Comparison of ENCODE assay signal across 21 cellular contexts in the genomic region with DNA sequence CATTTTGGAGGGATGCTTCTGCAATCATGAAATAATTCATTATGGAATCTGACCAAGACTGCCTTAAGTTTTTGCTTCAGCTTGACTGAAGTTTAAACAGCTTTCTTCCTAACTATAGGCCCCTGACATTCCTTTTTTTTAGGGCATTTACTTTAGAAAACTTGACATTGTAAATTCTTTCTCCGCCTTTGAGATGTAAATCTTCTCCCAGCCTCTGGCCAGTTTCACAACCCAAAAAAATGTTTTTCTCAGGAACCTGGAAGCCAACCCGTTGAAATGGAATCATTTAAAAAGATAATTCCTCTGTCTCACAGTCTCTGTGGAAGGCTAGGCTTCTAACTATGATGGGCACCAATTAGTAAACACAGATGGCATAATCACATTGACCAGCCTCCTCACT.
"Had no signal": no experiment of that assay in that cellular context is flagged by ENCODE, and none has a peak within 500 bp of the region (broad histone marks: within the 10 kb centered on the region; RNA-seq: fewer than 3 reads in every experiment).

No MANE protein-coding gene starts in this region.

- H3K4me3 Mint-ChIP-seq: activated naive CD4-positive, alpha-beta T cell treated with anti-CD3 and anti-CD28 coated beads for 36 hours; activated naive CD8-positive, alpha-beta T cell treated with anti-CD3 and anti-CD28 coated beads for 36 hours; effector memory CD8-positive, alpha-beta T cell; naive thymus-derived CD4-positive, alpha-beta T cell had no signal

- H3K27me3 Mint-ChIP-seq: activated naive CD8-positive, alpha-beta T cell treated with anti-CD3 and anti-CD28 coated beads for 36 hours; effector memory CD8-positive, alpha-beta T cell; naive thymus-derived CD4-positive, alpha-beta T cell had no signal

- H3K36me3 ChIP-seq: brain microvascular endothelial cell, gastroesophageal sphincter, right atrium auricular region, spleen, tibial nerve had no signal

- FAIRE-seq: astrocyte, urothelium cell line had no signal

- H3K79me2 ChIP-seq: hepatocyte had no signal

- H3K27me3 ChIP-seq: brain microvascular endothelial cell, gastroesophageal sphincter, hepatocyte, right atrium auricular region, spleen, tibial nerve had no signal

- H3K9me3 ChIP-seq: gastroesophageal sphincter, right atrium auricular region, spleen, tibial nerve had no signal

- H3K4me2 ChIP-seq: hepatocyte had no signal

- H3K27ac Mint-ChIP-seq: activated naive CD4-positive, alpha-beta T cell treated with anti-CD3 and anti-CD28 coated beads for 36 hours; activated naive CD8-positive, alpha-beta T cell treated with anti-CD3 and anti-CD28 coated beads for 36 hours; effector memory CD8-positive, alpha-beta T cell; naive thymus-derived CD4-positive, alpha-beta T cell had no signal

- H3K4me1 Mint-ChIP-seq: activated naive CD8-positive, alpha-beta T cell treated with anti-CD3 and anti-CD28 coated beads for 36 hours; naive thymus-derived CD4-positive, alpha-beta T cell had no signal

- ATAC-seq: effector memory CD8-positive, alpha-beta T cell; gastroesophageal sphincter; naive thymus-derived CD4-positive, alpha-beta T cell had no signal

- H3K4me1 ChIP-seq: gastroesophageal sphincter, right atrium auricular region, spleen, tibial nerve had no signal

- H2AFZ ChIP-seq: hepatocyte had no signal

- H3K27ac ChIP-seq: brain microvascular endothelial cell, gastroesophageal sphincter, hepatocyte, right atrium auricular region, spleen, tibial nerve had no signal

- DNase-seq: activated CD4-positive, alpha-beta T cell treated with anti-CD3 and anti-CD28 coated beads for 4 hours; activated CD4-positive, alpha-beta T cell treated with anti-CD3 and anti-CD28 coated beads, Interleukin-2, amount 50 U/mL, for 4 hours; activated CD8-positive, alpha-beta memory T cell treated with anti-CD3 and anti-CD28 coated beads for 24 hours; activated effector memory CD4-positive, alpha-beta T cell treated with anti-CD3 and anti-CD28 coated beads, Interleukin-2, amount 50 U/mL, for 16 hours; activated naive CD4-positive, alpha-beta T cell treated with anti-CD3 and anti-CD28 coated beads for 36 hours; activated naive CD8-positive, alpha-beta T cell treated with anti-CD3 and anti-CD28 coated beads for 36 hours; amniotic stem cell; brain microvascular endothelial cell; cortex of kidney; effector memory CD8-positive, alpha-beta T cell; erythroblast; midbrain; naive thymus-derived CD4-positive, alpha-beta T cell; spleen; stimulated activated naive CD4-positive, alpha-beta T cell treated with Interleukin-2 at 50 U/mL for 16 hours had no signal

- H3K4me3 ChIP-seq: gastroesophageal sphincter, hepatocyte, right atrium auricular region, spleen, tibial nerve had no signal

- H3K36me3 Mint-ChIP-seq: activated naive CD8-positive, alpha-beta T cell treated with anti-CD3 and anti-CD28 coated beads for 36 hours; naive thymus-derived CD4-positive, alpha-beta T cell had no signal
